11 cellular contexts compared by ENCODE assay signal in genomic region chr20:63854766-63855362, GRCh38. TPM values are rescaled to one million over a fixed set of nuclear protein-coding genes. Genes with fewer than 3 reads are reported as not detected.
DNase-seq lines count a peak whose midpoint lies in the region; ATAC-seq and TF ChIP-seq lines count a peak whose summit lies in the region.
"Had no signal": no experiment of that assay in that cellular context is flagged by ENCODE, and none has a peak within 500 bp of the region (broad histone marks: within the 10 kb centered on the region; RNA-seq: fewer than 3 reads in every experiment).

No MANE protein-coding gene starts in this region.

- peak overlapping the region; percentile 75 for H2BK5ac ChIP-seq in neuronal stem cell (ENCODE audit: low read length)

- H3K4me3 Mint-ChIP-seq in stimulated activated effector memory CD8-positive, alpha-beta T cell treated with anti-CD3 and anti-CD28 coated beads, Interleukin-12 subunit alpha, Interleukin-12 subunit beta, amount 100 ng/mL, for 72 hours: no peak overlapping the region
- H3K4me3 Mint-ChIP-seq: activated T-helper 1 cell treated with anti-CD3 and anti-CD28 coated beads, Interleukin-12 subunit alpha, Interleukin-12 subunit beta, Interleukin-2, Interleukin-4 antibody, amounts not matched to agents 30 ng/mL and 10 ng/mL and 1 ng/mL, durations not matched to agents 14 hours and 24 hours and 36 hours had no signal

- H3K4me1 ChIP-seq in gastroesophageal sphincter (peaks cover 0 to 59% (median 32%) of the 10 kb centered on the region in 3 donors), neuronal stem cell (ENCODE audit: control insufficient read depth in 2 of 2, insufficient read depth in 1 of 2, low read depth in 1 of 2, low read length in 2 of 2) (peaks cover 32 to 40% of the 10 kb centered on the region in 2 donors)

- H2BK15ac ChIP-seq in neuronal stem cell (ENCODE audit: low read length): peak overlapping the region; percentile 98

- peak overlapping the region; percentile 92 for H4K91ac ChIP-seq in neuronal stem cell (ENCODE audit: low read depth, low read length, poor library complexity)

- no peaks in the 10 kb centered on the region for H3K79me1 ChIP-seq in neuronal stem cell (ENCODE audit: low read depth, low read length)

- H2BK12ac ChIP-seq in neuronal stem cell (ENCODE audit: low read length): peak overlapping the region; percentile 99

- peak overlapping the region; percentile 97 for H2BK120ac ChIP-seq in neuronal stem cell (ENCODE audit: low read depth, low read length)

- peak; percentile 52 for DNase-seq in 8988T
- DNase-seq in RPMI7951 (ENCODE audit: low read depth): peak; percentile 77
- DNase-seq in neuronal stem cell (ENCODE audit: low spot score): no peak
- DNase-seq in stimulated activated effector memory CD8-positive, alpha-beta T cell treated with anti-CD3 and anti-CD28 coated beads, Interleukin-12 subunit alpha, Interleukin-12 subunit beta, amount 100 ng/mL, for 72 hours (ENCODE audit: low spot score in 2 of 2): no peak
- no peak for DNase-seq in anterior cingulate cortex (lab: John Stamatoyannopoulos, UW)
- no peak for DNase-seq in NK-92 treated with Interleukin-12 subunit alpha and Interleukin-12 subunit beta, amount 100 ng/mL, for 24 hours (lab: John Stamatoyannopoulos, UW)
- DNase-seq: ACHN, NCI-H446 treated with DMSO at 0.1 percent for 48 hours had no signal

- no peaks in the 10 kb centered on the region for H3K36me3 ChIP-seq in gastroesophageal sphincter
- no peaks in the 10 kb centered on the region for H3K36me3 ChIP-seq in neuronal stem cell (replicated peaks in 1 of 2; ENCODE audit: control insufficient read depth in 2 of 2, insufficient read depth in 2 of 2, low read length in 2 of 2)

- peak overlapping the region; percentile 89 for H3K23ac ChIP-seq in neuronal stem cell (ENCODE audit: low read depth, low read length, poor library complexity)

- H3K4me3 ChIP-seq in gastroesophageal sphincter: peak overlapping the region in 1 of 2 donors; percentile 29
- H3K4me3 ChIP-seq in neuronal stem cell (ENCODE audit: low read length in 2 of 2): no peak overlapping the region

- no CpG with 5 or more reads among the region's 26 CpGs for WGBS in gastroesophageal sphincter (ENCODE audit: low coverage in 1 of 2), 2 donors
- WGBS in neuronal stem cell (ENCODE audit: extremely low coverage in 2 of 2, insufficient read length in 2 of 2, insufficient replicate concordance in 1 of 2), 2 donors: no CpG with 5 or more reads among the region's 26 CpGs

- H3K27ac ChIP-seq in gastroesophageal sphincter (peak overlapping the region in 3 of 4 donors; percentile 74 to 78 (median 74)), neuronal stem cell (replicated peaks; ENCODE audit: low read length) (no peak overlapping the region)

- H3K4ac ChIP-seq in neuronal stem cell (ENCODE audit: low read length): peak overlapping the region; percentile 98

- peak overlapping the region; percentile 96 for H4K8ac ChIP-seq in neuronal stem cell (ENCODE audit: low read depth, low read length)

- no peak for TF ChIP-seq CTCF in gastroesophageal sphincter (IDR thresholded peaks at IDR 0.05)

- H3K27me3 ChIP-seq in gastroesophageal sphincter (peaks cover 61% of the 10 kb centered on the region), neuronal stem cell (ENCODE audit: control insufficient read depth in 3 of 3, insufficient read depth in 3 of 3, low read depth in 1 of 3, low read length in 3 of 3) (no peaks in the 10 kb centered on the region)

- H3K9me3 Mint-ChIP-seq in stimulated activated effector memory CD8-positive, alpha-beta T cell treated with anti-CD3 and anti-CD28 coated beads, Interleukin-12 subunit alpha, Interleukin-12 subunit beta, amount 100 ng/mL, for 72 hours: no peaks in the 10 kb centered on the region
- H3K9me3 Mint-ChIP-seq: activated T-helper 1 cell treated with anti-CD3 and anti-CD28 coated beads, Interleukin-12 subunit alpha, Interleukin-12 subunit beta, Interleukin-2, Interleukin-4 antibody, amounts not matched to agents 30 ng/mL and 10 ng/mL and 1 ng/mL, durations not matched to agents 14 hours and 24 hours and 36 hours had no signal

- H3K18ac ChIP-seq in neuronal stem cell (ENCODE audit: low read length): peak overlapping the region; percentile 95

- peak; percentile 31 for ATAC-seq in gastroesophageal sphincter
- ATAC-seq in GM21423 (IDR thresholded peaks at IDR 0.05; ENCODE audit: unreplicated experiment): no peak
- ATAC-seq in stimulated activated effector memory CD8-positive, alpha-beta T cell treated with anti-CD3 and anti-CD28 coated beads, Interleukin-12 subunit alpha, Interleukin-12 subunit beta, amount 100 ng/mL, for 72 hours: no peak

- H3K14ac ChIP-seq in neuronal stem cell (ENCODE audit: low read length): peak overlapping the region; percentile 97

- no peak for TF ChIP-seq EP300 in gastroesophageal sphincter (IDR thresholded peaks at IDR 0.05)

- no peak for TF ChIP-seq POLR2A in gastroesophageal sphincter (IDR thresholded peaks at IDR 0.05)

- no peak overlapping the region for H3K27ac Mint-ChIP-seq in stimulated activated effector memory CD8-positive, alpha-beta T cell treated with anti-CD3 and anti-CD28 coated beads, Interleukin-12 subunit alpha, Interleukin-12 subunit beta, amount 100 ng/mL, for 72 hours
- H3K27ac Mint-ChIP-seq: activated T-helper 1 cell treated with anti-CD3 and anti-CD28 coated beads, Interleukin-12 subunit alpha, Interleukin-12 subunit beta, Interleukin-2, Interleukin-4 antibody, amounts not matched to agents 30 ng/mL and 10 ng/mL and 1 ng/mL, durations not matched to agents 14 hours and 24 hours and 36 hours had no signal

- peak overlapping the region; percentile 63 for H3K9ac ChIP-seq in neuronal stem cell (ENCODE audit: low read depth, low read length, poor library complexity)

- peaks cover 43% of the 10 kb centered on the region for H3K4me1 Mint-ChIP-seq in stimulated activated effector memory CD8-positive, alpha-beta T cell treated with anti-CD3 and anti-CD28 coated beads, Interleukin-12 subunit alpha, Interleukin-12 subunit beta, amount 100 ng/mL, for 72 hours

- H3K9me3 ChIP-seq in gastroesophageal sphincter: no peaks in the 10 kb centered on the region
- peaks cover 0 to 3% of the 10 kb centered on the region in 2 donors for H3K9me3 ChIP-seq in neuronal stem cell (replicated peaks in 1 of 2; ENCODE audit: control insufficient read depth in 2 of 2, insufficient read depth in 1 of 2, low read depth in 1 of 2, low read length in 2 of 2)

- peak overlapping the region; percentile 79 for H2AFZ ChIP-seq in neuronal stem cell (ENCODE audit: low read length)

- H3K4me2 ChIP-seq in neuronal stem cell (ENCODE audit: insufficient read depth, low read length, poor library complexity, severe bottlenecking): peak overlapping the region; percentile 48

- peaks cover 11% of the 10 kb centered on the region for H3K36me3 Mint-ChIP-seq in stimulated activated effector memory CD8-positive, alpha-beta T cell treated with anti-CD3 and anti-CD28 coated beads, Interleukin-12 subunit alpha, Interleukin-12 subunit beta, amount 100 ng/mL, for 72 hours

- peak overlapping the region; percentile 100 for H2AK5ac ChIP-seq in neuronal stem cell (ENCODE audit: low read depth, low read length)

RNA-seq across cellular contexts. Expression of gene ABHD16B, which starts 6.4 kb away (rescaled TPM):
- not detected in 2 replicates for total RNA-seq in RPMI7951 (2014; rRNA removed; shearing (Covaris generic))
- not detected for total RNA-seq in gastroesophageal sphincter
- not detected for polyA plus RNA-seq in neuronal stem cell (2013, experiment 1 of 2)
- not detected for polyA plus RNA-seq in neuronal stem cell (2013, experiment 2 of 2)
- total RNA-seq: activated T-helper 1 cell treated with anti-CD3 and anti-CD28 coated beads, Interleukin-12 subunit alpha, Interleukin-12 subunit beta, Interleukin-2, Interleukin-4 antibody, amounts not matched to agents 30 ng/mL and 10 ng/mL and 1 ng/mL, durations not matched to agents 14 hours and 24 hours and 36 hours had no signal

RNA-seq across cellular contexts. Expression of gene TPD52L2, which starts 10.2 kb away (rescaled TPM):
- total RNA-seq in RPMI7951 (2014; rRNA removed; shearing (Covaris generic)): 137 and 140 TPM in 2 replicates
- 100 to 1,000 TPM; 136 to 157 (median 145) TPM for total RNA-seq in gastroesophageal sphincter
- 48.5 TPM for polyA plus RNA-seq in neuronal stem cell (2013, experiment 1 of 2)
- polyA plus RNA-seq in neuronal stem cell (2013, experiment 2 of 2): 47.7 TPM

RNA-seq across cellular contexts. Expression of gene ZBTB46, which starts 23.8 kb away (rescaled TPM):
- 3.4 and 5.8 TPM in 2 replicates for total RNA-seq in RPMI7951 (2014; rRNA removed; shearing (Covaris generic))
- total RNA-seq in gastroesophageal sphincter: 10 to 100 TPM in 2 of 4 donors, 1 to 10 TPM in 2; 8.1 to 13.8 (median 10.2) TPM
- 8.2 TPM for polyA plus RNA-seq in neuronal stem cell (2013, experiment 1 of 2)
- polyA plus RNA-seq in neuronal stem cell (2013, experiment 2 of 2): 8.6 TPM

RNA-seq across cellular contexts. Expression of gene DNAJC5, which starts 40.1 kb away (rescaled TPM):
- total RNA-seq in RPMI7951 (2014; rRNA removed; shearing (Covaris generic)): 29.3 and 37.1 TPM in 2 replicates
- total RNA-seq in gastroesophageal sphincter: 10 to 100 TPM; 44.7 to 70.6 (median 47.6) TPM
- 17.2 TPM for polyA plus RNA-seq in neuronal stem cell (2013, experiment 1 of 2)
- 16.8 TPM for polyA plus RNA-seq in neuronal stem cell (2013, experiment 2 of 2)

Comparison
In these comparisons a context has a peak if more than half of its experiments do, and no peak if none do; other contexts are left out.
1. DNase-seq: peak in 8988T (single experiment) and RPMI7951 (single experiment); none in neuronal stem cell (single experiment), stimulated activated effector memory CD8-positive, alpha-beta T cell treated with anti-CD3 and anti-CD28 coated beads, Interleukin-12 subunit alpha, Interleukin-12 subunit beta, amount 100 ng/mL, for 72 hours (0 of 2), anterior cingulate cortex (0 of 58) and NK-92 treated with Interleukin-12 subunit alpha and Interleukin-12 subunit beta, amount 100 ng/mL, for 24 hours (single experiment).